8 cellular contexts compared by ENCODE assay signal in the genomic region with DNA sequence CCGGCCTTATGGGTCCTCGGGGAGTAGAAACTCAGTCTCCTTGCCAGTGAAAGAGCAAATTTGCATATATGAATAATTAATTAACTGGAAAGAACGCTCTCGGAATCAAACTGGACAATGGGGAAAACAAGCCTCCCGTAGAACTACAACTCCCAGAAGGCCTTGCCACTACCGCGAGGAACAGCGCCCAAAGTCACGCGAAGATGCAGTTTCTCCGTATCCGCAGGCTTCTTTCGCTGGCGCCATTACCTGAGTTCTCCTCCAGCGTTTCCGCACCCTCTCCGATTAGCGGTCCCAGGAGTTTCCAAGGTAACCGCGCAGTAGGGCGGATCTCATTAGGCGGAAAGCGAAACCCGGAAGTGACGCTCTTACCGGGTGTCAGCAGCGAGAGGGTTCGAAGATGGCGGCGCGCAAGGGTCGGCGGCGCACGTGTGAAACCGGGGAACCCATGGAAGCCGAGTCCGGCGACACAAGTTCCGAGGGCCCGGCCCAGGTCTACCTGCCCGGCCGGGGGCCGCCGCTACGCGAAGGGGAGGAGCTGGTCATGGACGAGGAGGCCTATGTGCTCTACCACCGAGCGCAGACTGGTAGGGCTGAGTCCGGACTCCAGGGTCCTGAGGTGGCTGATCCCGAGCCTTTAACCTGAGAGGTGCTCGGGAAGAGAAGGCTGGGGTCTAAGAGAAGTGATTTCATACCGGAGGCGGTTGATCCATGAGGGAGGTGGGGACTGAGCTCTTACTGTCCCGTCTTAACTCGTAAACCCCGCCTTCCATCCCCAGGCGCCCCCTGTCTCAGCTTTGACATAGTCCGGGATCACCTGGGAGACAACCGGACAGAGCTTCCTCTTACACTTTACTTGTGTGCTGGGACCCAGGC. TPM values are rescaled to one million over a fixed set of nuclear protein-coding genes. Genes with fewer than 3 reads are reported as not detected.
DNase-seq lines count a peak whose midpoint lies in the region; ATAC-seq, FAIRE-seq and TF ChIP-seq lines count a peak whose summit lies in the region.

A gene (plus strand): TSS at position 378 of the 876 bp plus-strand sequence. CDS start 23 bp downstream, at position 401.

- no peaks in the 10 kb centered on the region for H3K9me3 Mint-ChIP-seq in T-helper 1 cell treated with Interleukin-12 subunit alpha and Interleukin-12 subunit beta and Interleukin-4 antibody, amounts not matched to agents 30 μg/mL and 1 μg/mL, for 36 hours
- H3K9me3 Mint-ChIP-seq in progenitor cell of endocrine pancreas (ENCODE audit: low read depth), result no peaks in the 10 kb centered on the region

- DNase-seq in GM12892 (ENCODE audit: insufficient read length) (peak; percentile 95), NCI-H1694 (lab: John Stamatoyannopoulos, UW) (peak; percentile 99), amniotic stem cell (lab: John Stamatoyannopoulos, UW) (peak; percentile 95), left ventricle myocardium inferior (peak; percentile 84), progenitor cell of endocrine pancreas (ENCODE audit: low spot score, unreplicated experiment) (peak; percentile 78), ureter (ENCODE audit: low spot score) (peak; percentile 93)

- H3K9me3 ChIP-seq in left ventricle myocardium inferior (replicated peaks), result no peaks in the 10 kb centered on the region

- FAIRE-seq in GM12892 (lab: Jason Lieb, UNC), result peak; percentile 99

- ATAC-seq in HG02884 (IDR thresholded peaks at IDR 0.05; ENCODE audit: unreplicated experiment), result peak; percentile 70

- H3K36me3 Mint-ChIP-seq in T-helper 1 cell treated with Interleukin-12 subunit alpha and Interleukin-12 subunit beta and Interleukin-4 antibody, amounts not matched to agents 30 μg/mL and 1 μg/mL, for 36 hours (ENCODE audit: low read depth), result peaks cover 28% of the 10 kb centered on the region
- H3K36me3 Mint-ChIP-seq in progenitor cell of endocrine pancreas (ENCODE audit: insufficient read depth), result peaks cover 11% of the 10 kb centered on the region

- intact Hi-C loops in left ventricle myocardium inferior (cut with micrococcal nuclease), result no loop called here

- H3K4me1 ChIP-seq in left ventricle myocardium inferior, result peaks cover 35% of the 10 kb centered on the region

- peaks cover 32% of the 10 kb centered on the region for H3K27me3 Mint-ChIP-seq in T-helper 1 cell treated with Interleukin-12 subunit alpha and Interleukin-12 subunit beta and Interleukin-4 antibody, amounts not matched to agents 30 μg/mL and 1 μg/mL, for 36 hours (ENCODE audit: low read depth)
- no peaks in the 10 kb centered on the region for H3K27me3 Mint-ChIP-seq in progenitor cell of endocrine pancreas

- H3K4me3 ChIP-seq in left ventricle myocardium inferior, result peak within 1 kb of the TSS; percentile 96

- peaks cover 32% of the 10 kb centered on the region for H3K27me3 ChIP-seq in left ventricle myocardium inferior (ENCODE audit: low read depth)

- peak within 1 kb of the TSS; percentile 90 for H3K27ac ChIP-seq in left ventricle myocardium inferior (replicated peaks)

- H3K4me1 Mint-ChIP-seq in T-helper 1 cell treated with Interleukin-12 subunit alpha and Interleukin-12 subunit beta and Interleukin-4 antibody, amounts not matched to agents 30 μg/mL and 1 μg/mL, for 36 hours (ENCODE audit: low read depth), result peaks cover 28% of the 10 kb centered on the region
- H3K4me1 Mint-ChIP-seq in progenitor cell of endocrine pancreas (ENCODE audit: low read depth), result peaks cover 13% of the 10 kb centered on the region

- peak within 1 kb of the TSS; percentile 89 for H3K4me3 Mint-ChIP-seq in T-helper 1 cell treated with Interleukin-12 subunit alpha and Interleukin-12 subunit beta and Interleukin-4 antibody, amounts not matched to agents 30 μg/mL and 1 μg/mL, for 36 hours
- peak within 1 kb of the TSS; percentile 94 for H3K4me3 Mint-ChIP-seq in progenitor cell of endocrine pancreas (ENCODE audit: low read depth)

- peak within 1 kb of the TSS; percentile 93 for H3K27ac Mint-ChIP-seq in T-helper 1 cell treated with Interleukin-12 subunit alpha and Interleukin-12 subunit beta and Interleukin-4 antibody, amounts not matched to agents 30 μg/mL and 1 μg/mL, for 36 hours
- H3K27ac Mint-ChIP-seq in progenitor cell of endocrine pancreas, result peak within 1 kb of the TSS; percentile 96

- peaks cover 38% of the 10 kb centered on the region for H3K36me3 ChIP-seq in left ventricle myocardium inferior

- TF ChIP-seq POLR2A in GM12892 (IDR thresholded peaks at IDR 0.05; ENCODE audit: low read depth, low read length), result peak; percentile 89

- TF ChIP-seq CTCF in left ventricle myocardium inferior (IDR thresholded peaks at IDR 0.05; ENCODE audit: borderline replicate concordance), result no peak
- no peak for TF ChIP-seq CTCF in progenitor cell of endocrine pancreas (IDR thresholded peaks at IDR 0.05; ENCODE audit: unreplicated experiment)

RNA-seq across cellular contexts. Expression of the gene that starts here (rescaled TPM):
- 11.2 TPM for polyA plus RNA-seq in GM12892 (2012; ENCODE audit: missing spikeins)
- total RNA-seq in left ventricle myocardium inferior (17.0 TPM), progenitor cell of endocrine pancreas (35.7 and 35.9 TPM in 2 replicates), ureter (43.6 TPM)

Comparison
In these comparisons a context has a peak if more than half of its experiments do, and no peak if none do; other contexts are left out.
1. Peak in every context shown above with its lines: DNase-seq, ATAC-seq, H3K4me3 ChIP-seq and H3K27ac ChIP-seq.